In the genomic region with DNA sequence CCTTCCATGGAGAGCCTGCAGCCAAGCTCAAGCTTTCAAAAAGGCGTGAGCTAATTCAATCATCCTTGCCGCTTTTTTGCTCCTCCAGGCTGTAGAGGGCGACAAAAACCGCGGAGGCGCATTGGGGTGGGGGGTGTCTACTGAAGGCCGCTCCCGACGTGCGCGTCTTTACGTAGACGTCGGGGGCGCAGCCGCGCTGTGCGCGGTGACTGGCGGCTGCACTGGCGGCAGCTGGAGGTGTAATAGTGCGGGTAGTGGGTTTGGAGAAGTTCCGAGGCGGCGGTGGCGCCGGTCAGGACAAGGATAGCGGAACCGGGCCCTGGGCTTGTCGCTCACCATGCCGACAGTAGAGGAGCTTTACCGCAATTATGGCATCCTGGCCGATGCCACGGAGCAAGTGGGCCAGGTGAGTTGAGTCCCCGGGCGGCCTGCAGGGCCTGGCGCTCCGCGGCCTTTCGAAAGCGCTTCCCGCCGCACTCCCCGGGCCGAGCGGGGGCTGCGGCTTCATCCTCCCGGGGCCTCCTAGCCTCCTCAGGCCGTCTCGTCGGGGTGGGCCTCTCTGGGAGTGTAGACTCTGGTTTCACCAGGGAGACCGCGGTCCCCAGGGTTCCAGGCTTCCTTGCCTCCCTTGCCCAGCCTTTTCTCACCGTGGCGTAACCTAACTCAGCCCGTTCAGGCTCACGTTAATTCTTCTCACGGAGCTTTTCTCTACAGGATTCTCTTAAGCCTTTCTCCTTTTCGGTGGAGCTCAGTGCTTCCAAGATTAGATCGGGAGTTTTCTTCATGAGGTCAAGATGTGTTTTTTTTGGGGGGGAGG, we compare ENCODE assay signal across 1 cellular context.
TF ChIP-seq lines count a peak whose summit lies in the region.

A gene (plus strand): TSS at position 206 of the 817 bp plus-strand sequence. CDS start 132 bp downstream, at position 338.

TF ChIP-seq in HepG2, 621 proteins besides CTCF, POLR2A, EP300 and RAD21 (continued from another document and continues in another):
- TF ChIP-seq, protein P1, sequence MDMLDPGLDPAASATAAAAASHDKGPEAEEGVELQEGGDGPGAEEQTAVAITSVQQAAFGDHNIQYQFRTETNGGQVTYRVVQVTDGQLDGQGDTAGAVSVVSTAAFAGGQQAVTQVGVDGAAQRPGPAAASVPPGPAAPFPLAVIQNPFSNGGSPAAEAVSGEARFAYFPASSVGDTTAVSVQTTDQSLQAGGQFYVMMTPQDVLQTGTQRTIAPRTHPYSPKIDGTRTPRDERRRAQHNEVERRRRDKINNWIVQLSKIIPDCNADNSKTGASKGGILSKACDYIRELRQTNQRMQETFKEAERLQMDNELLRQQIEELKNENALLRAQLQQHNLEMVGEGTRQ (IDR thresholded peaks at IDR 0.05; ENCODE audit: low read depth, low read length), result no peak
- TF ChIP-seq, protein P1 (CRISPR knock-in tag; IDR thresholded peaks at IDR 0.05; ENCODE audit: borderline replicate concordance), result no peak
- TF ChIP-seq HNF4A (CRISPR knock-in tag; IDR thresholded peaks at IDR 0.05), result peak; percentile 26; the same call in 1 of the 2 replicates
- TF ChIP-seq, protein P2, sequence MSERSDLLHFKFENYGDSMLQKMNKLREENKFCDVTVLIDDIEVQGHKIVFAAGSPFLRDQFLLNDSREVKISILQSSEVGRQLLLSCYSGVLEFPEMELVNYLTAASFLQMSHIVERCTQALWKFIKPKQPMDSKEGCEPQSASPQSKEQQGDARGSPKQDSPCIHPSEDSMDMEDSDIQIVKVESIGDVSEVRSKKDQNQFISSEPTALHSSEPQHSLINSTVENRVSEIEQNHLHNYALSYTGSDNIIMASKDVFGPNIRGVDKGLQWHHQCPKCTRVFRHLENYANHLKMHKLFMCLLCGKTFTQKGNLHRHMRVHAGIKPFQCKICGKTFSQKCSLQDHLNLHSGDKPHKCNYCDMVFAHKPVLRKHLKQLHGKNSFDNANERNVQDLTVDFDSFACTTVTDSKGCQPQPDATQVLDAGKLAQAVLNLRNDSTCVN (CRISPR knock-in tag; IDR thresholded peaks at IDR 0.05; ENCODE audit: borderline replicate concordance), result peak; percentile 60; the same call in 1 of the 2 replicates
- TF ChIP-seq DNMT3B (CRISPR knock-in tag; conservative IDR thresholded peaks at IDR 0.05), result no peak; the same call in 1 of the 2 replicates
- no peak for TF ChIP-seq MTF1 (CRISPR knock-in tag; IDR thresholded peaks at IDR 0.05)
- TF ChIP-seq, protein P3, sequence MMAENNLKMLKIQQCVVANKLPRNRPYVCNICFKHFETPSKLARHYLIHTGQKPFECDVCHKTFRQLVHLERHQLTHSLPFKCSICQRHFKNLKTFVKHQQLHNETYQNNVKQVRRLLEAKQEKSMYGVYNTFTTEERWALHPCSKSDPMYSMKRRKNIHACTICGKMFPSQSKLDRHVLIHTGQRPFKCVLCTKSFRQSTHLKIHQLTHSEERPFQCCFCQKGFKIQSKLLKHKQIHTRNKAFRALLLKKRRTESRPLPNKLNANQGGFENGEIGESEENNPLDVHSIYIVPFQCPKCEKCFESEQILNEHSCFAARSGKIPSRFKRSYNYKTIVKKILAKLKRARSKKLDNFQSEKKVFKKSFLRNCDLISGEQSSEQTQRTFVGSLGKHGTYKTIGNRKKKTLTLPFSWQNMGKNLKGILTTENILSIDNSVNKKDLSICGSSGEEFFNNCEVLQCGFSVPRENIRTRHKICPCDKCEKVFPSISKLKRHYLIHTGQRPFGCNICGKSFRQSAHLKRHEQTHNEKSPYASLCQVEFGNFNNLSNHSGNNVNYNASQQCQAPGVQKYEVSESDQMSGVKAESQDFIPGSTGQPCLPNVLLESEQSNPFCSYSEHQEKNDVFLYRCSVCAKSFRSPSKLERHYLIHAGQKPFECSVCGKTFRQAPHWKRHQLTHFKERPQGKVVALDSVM (CRISPR knock-in tag; IDR thresholded peaks at IDR 0.05), result peak; percentile 70
- peak; percentile 74; the same call in 1 of the 2 replicates for TF ChIP-seq ZSCAN21 (CRISPR knock-in tag; IDR thresholded peaks at IDR 0.05; ENCODE audit: borderline replicate concordance)
- TF ChIP-seq, protein P4, sequence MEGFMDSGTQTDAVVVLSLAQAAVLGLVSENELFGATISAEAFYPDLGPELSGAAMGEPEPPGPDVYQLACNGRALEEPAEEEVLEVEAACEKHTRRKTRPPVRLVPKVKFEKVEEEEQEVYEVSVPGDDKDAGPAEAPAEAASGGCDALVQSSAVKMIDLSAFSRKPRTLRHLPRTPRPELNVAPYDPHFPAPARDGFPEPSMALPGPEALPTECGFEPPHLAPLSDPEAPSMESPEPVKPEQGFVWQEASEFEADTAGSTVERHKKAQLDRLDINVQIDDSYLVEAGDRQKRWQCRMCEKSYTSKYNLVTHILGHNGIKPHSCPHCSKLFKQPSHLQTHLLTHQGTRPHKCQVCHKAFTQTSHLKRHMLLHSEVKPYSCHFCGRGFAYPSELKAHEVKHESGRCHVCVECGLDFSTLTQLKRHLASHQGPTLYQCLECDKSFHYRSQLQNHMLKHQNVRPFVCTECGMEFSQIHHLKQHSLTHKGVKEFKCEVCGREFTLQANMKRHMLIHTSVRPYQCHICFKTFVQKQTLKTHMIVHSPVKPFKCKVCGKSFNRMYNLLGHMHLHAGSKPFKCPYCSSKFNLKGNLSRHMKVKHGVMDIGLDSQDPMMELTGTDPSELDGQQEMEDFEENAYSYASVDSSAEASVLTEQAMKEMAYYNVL (CRISPR knock-in tag; IDR thresholded peaks at IDR 0.05; ENCODE audit: borderline replicate concordance), result no peak
- TF ChIP-seq, protein P5, sequence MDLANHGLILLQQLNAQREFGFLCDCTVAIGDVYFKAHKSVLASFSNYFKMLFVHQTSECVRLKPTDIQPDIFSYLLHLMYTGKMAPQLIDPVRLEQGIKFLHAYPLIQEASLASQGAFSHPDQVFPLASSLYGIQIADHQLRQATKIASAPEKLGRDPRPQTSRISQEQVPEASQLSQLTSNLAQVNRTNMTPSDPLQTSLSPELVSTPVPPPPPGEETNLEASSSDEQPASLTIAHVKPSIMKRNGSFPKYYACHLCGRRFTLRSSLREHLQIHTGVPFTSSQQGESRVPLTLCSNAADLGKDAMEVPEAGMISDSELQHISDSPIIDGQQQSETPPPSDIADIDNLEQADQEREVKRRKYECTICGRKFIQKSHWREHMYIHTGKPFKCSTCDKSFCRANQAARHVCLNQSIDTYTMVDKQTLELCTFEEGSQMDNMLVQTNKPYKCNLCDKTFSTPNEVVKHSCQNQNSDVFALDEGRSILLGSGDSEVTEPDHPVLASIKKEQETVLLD (CRISPR knock-in tag; IDR thresholded peaks at IDR 0.05; ENCODE audit: low read depth), result 0 out of 2 replicates have a peak, but pooled peaks have one; percentile 23
- 0 out of 2 replicates have a peak, but pooled peaks have one; percentile 80 for TF ChIP-seq ZNF737 (CRISPR knock-in tag; IDR thresholded peaks at IDR 0.05; ENCODE audit: borderline replicate concordance)
- TF ChIP-seq GZF1 (CRISPR knock-in tag; IDR thresholded peaks at IDR 0.05), result 0 out of 2 replicates have a peak, but pooled peaks have one; percentile 76
- peak; percentile 85 for TF ChIP-seq POLR2AphosphoS5 (IDR thresholded peaks at IDR 0.05; ENCODE audit: low read depth, low read length)
- TF ChIP-seq, protein P6, sequence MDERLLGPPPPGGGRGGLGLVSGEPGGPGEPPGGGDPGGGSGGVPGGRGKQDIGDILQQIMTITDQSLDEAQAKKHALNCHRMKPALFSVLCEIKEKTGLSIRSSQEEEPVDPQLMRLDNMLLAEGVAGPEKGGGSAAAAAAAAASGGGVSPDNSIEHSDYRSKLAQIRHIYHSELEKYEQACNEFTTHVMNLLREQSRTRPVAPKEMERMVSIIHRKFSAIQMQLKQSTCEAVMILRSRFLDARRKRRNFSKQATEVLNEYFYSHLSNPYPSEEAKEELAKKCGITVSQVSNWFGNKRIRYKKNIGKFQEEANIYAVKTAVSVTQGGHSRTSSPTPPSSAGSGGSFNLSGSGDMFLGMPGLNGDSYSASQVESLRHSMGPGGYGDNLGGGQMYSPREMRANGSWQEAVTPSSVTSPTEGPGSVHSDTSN (CRISPR knock-in tag; IDR thresholded peaks at IDR 0.05), result no peak
- TF ChIP-seq ZNF552 (CRISPR knock-in tag; IDR thresholded peaks at IDR 0.05; ENCODE audit: borderline replicate concordance), result no peak
- no peak for TF ChIP-seq ZNF10 (CRISPR knock-in tag; IDR thresholded peaks at IDR 0.05; ENCODE audit: borderline replicate concordance, low read depth)
- no peak for TF ChIP-seq AHR (CRISPR knock-in tag; IDR thresholded peaks at IDR 0.05)
- TF ChIP-seq, protein P7, sequence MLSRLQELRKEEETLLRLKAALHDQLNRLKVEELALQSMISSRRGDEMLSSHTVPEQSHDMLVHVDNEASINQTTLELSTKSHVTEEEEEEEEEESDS (CRISPR knock-in tag; IDR thresholded peaks at IDR 0.05; ENCODE audit: borderline replicate concordance), result no peak
- TF ChIP-seq, protein P8, sequence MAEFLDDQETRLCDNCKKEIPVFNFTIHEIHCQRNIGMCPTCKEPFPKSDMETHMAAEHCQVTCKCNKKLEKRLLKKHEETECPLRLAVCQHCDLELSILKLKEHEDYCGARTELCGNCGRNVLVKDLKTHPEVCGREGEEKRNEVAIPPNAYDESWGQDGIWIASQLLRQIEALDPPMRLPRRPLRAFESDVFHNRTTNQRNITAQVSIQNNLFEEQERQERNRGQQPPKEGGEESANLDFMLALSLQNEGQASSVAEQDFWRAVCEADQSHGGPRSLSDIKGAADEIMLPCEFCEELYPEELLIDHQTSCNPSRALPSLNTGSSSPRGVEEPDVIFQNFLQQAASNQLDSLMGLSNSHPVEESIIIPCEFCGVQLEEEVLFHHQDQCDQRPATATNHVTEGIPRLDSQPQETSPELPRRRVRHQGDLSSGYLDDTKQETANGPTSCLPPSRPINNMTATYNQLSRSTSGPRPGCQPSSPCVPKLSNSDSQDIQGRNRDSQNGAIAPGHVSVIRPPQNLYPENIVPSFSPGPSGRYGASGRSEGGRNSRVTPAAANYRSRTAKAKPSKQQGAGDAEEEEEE (CRISPR knock-in tag; IDR thresholded peaks at IDR 0.05; ENCODE audit: borderline replicate concordance), result no peak
- no peak for TF ChIP-seq TEAD3 (CRISPR knock-in tag; optimal IDR thresholded peaks at IDR 0.05; ENCODE audit: borderline replicate concordance)
- no peak for TF ChIP-seq JDP2 (CRISPR knock-in tag; IDR thresholded peaks at IDR 0.05; ENCODE audit: borderline replicate concordance)
- TF ChIP-seq PLRG1 (conservative IDR thresholded peaks at IDR 0.05), result no peak
- TF ChIP-seq CBX1 (IDR thresholded peaks at IDR 0.05; ENCODE audit: low read depth), result peak; percentile 50
- no peak for TF ChIP-seq NR2F1 (CRISPR knock-in tag; IDR thresholded peaks at IDR 0.05)
- TF ChIP-seq, protein P9, sequence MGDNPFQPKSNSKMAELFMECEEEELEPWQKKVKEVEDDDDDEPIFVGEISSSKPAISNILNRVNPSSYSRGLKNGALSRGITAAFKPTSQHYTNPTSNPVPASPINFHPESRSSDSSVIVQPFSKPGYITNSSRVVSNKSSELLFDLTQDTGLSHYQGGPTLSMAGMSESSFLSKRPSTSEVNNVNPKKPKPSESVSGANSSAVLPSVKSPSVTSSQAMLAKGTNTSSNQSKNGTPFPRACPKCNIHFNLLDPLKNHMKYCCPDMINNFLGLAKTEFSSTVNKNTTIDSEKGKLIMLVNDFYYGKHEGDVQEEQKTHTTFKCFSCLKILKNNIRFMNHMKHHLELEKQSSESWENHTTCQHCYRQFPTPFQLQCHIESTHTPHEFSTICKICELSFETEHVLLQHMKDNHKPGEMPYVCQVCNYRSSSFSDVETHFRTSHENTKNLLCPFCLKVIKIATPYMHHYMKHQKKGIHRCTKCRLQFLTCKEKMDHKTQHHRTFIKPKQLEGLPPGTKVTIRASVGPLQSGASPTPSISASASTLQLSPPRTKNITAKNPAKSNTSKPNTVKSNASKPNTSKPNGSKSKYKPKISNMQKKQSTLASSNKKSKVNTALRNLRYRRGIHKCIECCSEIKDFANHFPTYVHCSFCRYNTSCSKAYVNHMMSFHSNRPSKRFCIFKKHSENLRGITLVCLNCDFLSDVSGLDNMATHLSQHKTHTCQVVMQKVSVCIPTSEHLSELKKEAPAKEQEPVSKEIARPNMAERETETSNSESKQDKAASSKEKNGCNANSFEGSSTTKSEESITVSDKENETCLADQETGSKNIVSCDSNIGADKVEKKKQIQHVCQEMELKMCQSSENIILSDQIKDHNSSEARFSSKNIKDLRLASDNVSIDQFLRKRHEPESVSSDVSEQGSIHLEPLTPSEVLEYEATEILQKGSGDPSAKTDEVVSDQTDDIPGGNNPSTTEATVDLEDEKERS (CRISPR knock-in tag; IDR thresholded peaks at IDR 0.05), result peak; percentile 75
- TF ChIP-seq RARA (CRISPR knock-in tag; IDR thresholded peaks at IDR 0.05), result peak; percentile 44
- no peak for TF ChIP-seq NFE2L2 (IDR thresholded peaks at IDR 0.05; ENCODE audit: low read length)
- 0 out of 2 replicates have a peak, but pooled peaks have one; percentile 9 for TF ChIP-seq ZNF629 (CRISPR knock-in tag; conservative IDR thresholded peaks at IDR 0.05)
- TF ChIP-seq, protein P10, sequence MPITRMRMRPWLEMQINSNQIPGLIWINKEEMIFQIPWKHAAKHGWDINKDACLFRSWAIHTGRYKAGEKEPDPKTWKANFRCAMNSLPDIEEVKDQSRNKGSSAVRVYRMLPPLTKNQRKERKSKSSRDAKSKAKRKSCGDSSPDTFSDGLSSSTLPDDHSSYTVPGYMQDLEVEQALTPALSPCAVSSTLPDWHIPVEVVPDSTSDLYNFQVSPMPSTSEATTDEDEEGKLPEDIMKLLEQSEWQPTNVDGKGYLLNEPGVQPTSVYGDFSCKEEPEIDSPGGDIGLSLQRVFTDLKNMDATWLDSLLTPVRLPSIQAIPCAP (CRISPR knock-in tag; IDR thresholded peaks at IDR 0.05; ENCODE audit: low read depth), result no peak
- 0 out of 2 replicates have a peak, but pooled peaks have one; percentile 59 for TF ChIP-seq MED13 (CRISPR knock-in tag; IDR thresholded peaks at IDR 0.05)
- peak; percentile 62; the same call in 1 of the 2 replicates for TF ChIP-seq MEIS2 (CRISPR knock-in tag; IDR thresholded peaks at IDR 0.05)
- TF ChIP-seq BCL6 (CRISPR knock-in tag; IDR thresholded peaks at IDR 0.05), result peak; percentile 57; the same call in 1 of the 2 replicates
- TF ChIP-seq, protein P11, sequence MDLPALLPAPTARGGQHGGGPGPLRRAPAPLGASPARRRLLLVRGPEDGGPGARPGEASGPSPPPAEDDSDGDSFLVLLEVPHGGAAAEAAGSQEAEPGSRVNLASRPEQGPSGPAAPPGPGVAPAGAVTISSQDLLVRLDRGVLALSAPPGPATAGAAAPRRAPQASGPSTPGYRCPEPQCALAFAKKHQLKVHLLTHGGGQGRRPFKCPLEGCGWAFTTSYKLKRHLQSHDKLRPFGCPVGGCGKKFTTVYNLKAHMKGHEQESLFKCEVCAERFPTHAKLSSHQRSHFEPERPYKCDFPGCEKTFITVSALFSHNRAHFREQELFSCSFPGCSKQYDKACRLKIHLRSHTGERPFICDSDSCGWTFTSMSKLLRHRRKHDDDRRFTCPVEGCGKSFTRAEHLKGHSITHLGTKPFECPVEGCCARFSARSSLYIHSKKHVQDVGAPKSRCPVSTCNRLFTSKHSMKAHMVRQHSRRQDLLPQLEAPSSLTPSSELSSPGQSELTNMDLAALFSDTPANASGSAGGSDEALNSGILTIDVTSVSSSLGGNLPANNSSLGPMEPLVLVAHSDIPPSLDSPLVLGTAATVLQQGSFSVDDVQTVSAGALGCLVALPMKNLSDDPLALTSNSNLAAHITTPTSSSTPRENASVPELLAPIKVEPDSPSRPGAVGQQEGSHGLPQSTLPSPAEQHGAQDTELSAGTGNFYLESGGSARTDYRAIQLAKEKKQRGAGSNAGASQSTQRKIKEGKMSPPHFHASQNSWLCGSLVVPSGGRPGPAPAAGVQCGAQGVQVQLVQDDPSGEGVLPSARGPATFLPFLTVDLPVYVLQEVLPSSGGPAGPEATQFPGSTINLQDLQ (CRISPR knock-in tag; IDR thresholded peaks at IDR 0.05), result peak; percentile 60; the same call in 1 of the 2 replicates
